ENCODE assay signal across 27 cellular contexts in genomic region chr2:77387324-77387723, GRCh38.
"Had no signal": no experiment of that assay in that cellular context is flagged by ENCODE, and none has a peak within 500 bp of the region (broad histone marks: within the 10 kb centered on the region; RNA-seq: fewer than 3 reads in every experiment).

No MANE protein-coding gene starts in this region.

- H3K4me3 Mint-ChIP-seq: activated CD4-positive, alpha-beta T cell treated with anti-CD3 and anti-CD28 coated beads for 36 hours; activated CD8-positive, alpha-beta memory T cell treated with anti-CD3 and anti-CD28 coated beads, Interleukin-2, amount 10 ng/mL, durations not matched to agents 7 days and 5 days; activated CD8-positive, alpha-beta T cell treated with anti-CD3 and anti-CD28 coated beads, Interleukin-2, amount 10 ng/mL, durations not matched to agents 7 days and 5 days; activated naive CD4-positive, alpha-beta T cell treated with anti-CD3 and anti-CD28 coated beads for 36 hours; activated naive CD8-positive, alpha-beta T cell treated with anti-CD3 and anti-CD28 coated beads, Interleukin-2, amount 10 ng/mL, durations not matched to agents 7 days and 5 days; activated T-cell treated with anti-CD3 and anti-CD28 coated beads, Interleukin-2, amount 50 U/mL, for 72 hours; brain; natural killer cell; T-helper 2 cell treated with Interferon-gamma antibody and Interleukin-4, amounts not matched to agents 5 μg/mL and 100 μg/mL, for 36 hours had no signal

- H3K9me3 ChIP-seq: ascending aorta, gastrocnemius medialis, neutrophil, right lobe of liver, thoracic aorta had no signal

- H3K27me3 Mint-ChIP-seq: activated CD4-positive, alpha-beta T cell treated with anti-CD3 and anti-CD28 coated beads for 36 hours; activated CD8-positive, alpha-beta memory T cell treated with anti-CD3 and anti-CD28 coated beads, Interleukin-2, amount 10 ng/mL, durations not matched to agents 7 days and 5 days; activated naive CD8-positive, alpha-beta T cell treated with anti-CD3 and anti-CD28 coated beads, Interleukin-2, amount 10 ng/mL, durations not matched to agents 7 days and 5 days; brain had no signal

- H3K36me3 ChIP-seq: ascending aorta, gastrocnemius medialis, neutrophil, right lobe of liver, thoracic aorta had no signal

- DNase-seq: activated CD4-positive, alpha-beta T cell treated with anti-CD3 and anti-CD28 coated beads for 36 hours; activated CD4-positive, CD25-positive, alpha-beta regulatory T cell; activated CD8-positive, alpha-beta memory T cell treated with anti-CD3 and anti-CD28 coated beads, Interleukin-2, amount 10 ng/mL, durations not matched to agents 7 days and 5 days; activated CD8-positive, alpha-beta T cell treated with anti-CD3 and anti-CD28 coated beads, Interleukin-2, amount 10 ng/mL, durations not matched to agents 7 days and 5 days; activated naive CD4-positive, alpha-beta T cell treated with anti-CD3 and anti-CD28 coated beads for 36 hours; activated naive CD8-positive, alpha-beta T cell treated with anti-CD3 and anti-CD28 coated beads, Interleukin-2, amount 10 ng/mL, durations not matched to agents 7 days and 5 days; activated T-cell treated with anti-CD3 and anti-CD28 coated beads, Interleukin-2, amount 50 U/mL, for 72 hours; dorsolateral prefrontal cortex; effector memory CD4-positive, alpha-beta T cell; erythroblast; gastrocnemius medialis; glutamatergic neuron; islet precursor cell; left cardiac atrium; natural killer cell; right lobe of liver; stimulated activated CD4-positive, alpha-beta T cell treated with anti-CD3 and anti-CD28 coated beads, Interleukin-2, amount 100 ng/mL, for 48 hours; stimulated activated naive CD8-positive, alpha-beta T cell treated with anti-CD3 and anti-CD28 coated beads, Interleukin-15, Interleukin-2, amounts not matched to agents 100 U/mL and 50 U/mL, for 24 hours; T-helper 1 cell; trophoblast cell had no signal

- H3K4me3 ChIP-seq: ascending aorta, coronary artery, dorsolateral prefrontal cortex, gastrocnemius medialis, right lobe of liver, thoracic aorta had no signal

- ATAC-seq: activated CD4-positive, alpha-beta T cell treated with anti-CD3 and anti-CD28 coated beads for 36 hours; activated CD8-positive, alpha-beta memory T cell treated with anti-CD3 and anti-CD28 coated beads, Interleukin-2, amount 10 ng/mL, durations not matched to agents 7 days and 5 days; activated CD8-positive, alpha-beta T cell treated with anti-CD3 and anti-CD28 coated beads, Interleukin-2, amount 10 ng/mL, durations not matched to agents 7 days and 5 days; activated T-cell treated with anti-CD3 and anti-CD28 coated beads, Interleukin-2, amount 50 U/mL, for 72 hours; gastrocnemius medialis; left cardiac atrium; natural killer cell; right lobe of liver; stimulated activated naive CD8-positive, alpha-beta T cell treated with anti-CD3 and anti-CD28 coated beads, Interleukin-15, Interleukin-2, amounts not matched to agents 100 U/mL and 50 U/mL, for 24 hours had no signal

- H3K4me1 Mint-ChIP-seq: activated CD4-positive, alpha-beta T cell treated with anti-CD3 and anti-CD28 coated beads for 36 hours; activated CD8-positive, alpha-beta memory T cell treated with anti-CD3 and anti-CD28 coated beads, Interleukin-2, amount 10 ng/mL, durations not matched to agents 7 days and 5 days; activated naive CD8-positive, alpha-beta T cell treated with anti-CD3 and anti-CD28 coated beads, Interleukin-2, amount 10 ng/mL, durations not matched to agents 7 days and 5 days; natural killer cell had no signal

- H3K27ac ChIP-seq: ascending aorta, coronary artery, dorsolateral prefrontal cortex, gastrocnemius medialis, neutrophil, right lobe of liver, thoracic aorta had no signal

- H3K9me3 Mint-ChIP-seq: brain had no signal

- FAIRE-seq: urothelium cell line had no signal

- H3K27me3 ChIP-seq: ascending aorta, dorsolateral prefrontal cortex, gastrocnemius medialis, neutrophil, right lobe of liver had no signal

- H3K27ac Mint-ChIP-seq: activated CD4-positive, alpha-beta T cell treated with anti-CD3 and anti-CD28 coated beads for 36 hours; activated CD8-positive, alpha-beta memory T cell treated with anti-CD3 and anti-CD28 coated beads, Interleukin-2, amount 10 ng/mL, durations not matched to agents 7 days and 5 days; activated CD8-positive, alpha-beta T cell treated with anti-CD3 and anti-CD28 coated beads, Interleukin-2, amount 10 ng/mL, durations not matched to agents 7 days and 5 days; activated naive CD4-positive, alpha-beta T cell treated with anti-CD3 and anti-CD28 coated beads for 36 hours; activated naive CD8-positive, alpha-beta T cell treated with anti-CD3 and anti-CD28 coated beads, Interleukin-2, amount 10 ng/mL, durations not matched to agents 7 days and 5 days; activated T-cell treated with anti-CD3 and anti-CD28 coated beads, Interleukin-2, amount 50 U/mL, for 72 hours; natural killer cell; T-helper 2 cell treated with Interferon-gamma antibody and Interleukin-4, amounts not matched to agents 5 μg/mL and 100 μg/mL, for 36 hours had no signal

- H3K36me3 Mint-ChIP-seq: activated CD8-positive, alpha-beta memory T cell treated with anti-CD3 and anti-CD28 coated beads, Interleukin-2, amount 10 ng/mL, durations not matched to agents 7 days and 5 days; activated naive CD8-positive, alpha-beta T cell treated with anti-CD3 and anti-CD28 coated beads, Interleukin-2, amount 10 ng/mL, durations not matched to agents 7 days and 5 days; brain; natural killer cell had no signal

- H3K4me1 ChIP-seq: ascending aorta, gastrocnemius medialis, right lobe of liver had no signal
